In genomic region chr5:83470516-83470915, GRCh38 we compare ENCODE assay signal across 1 cellular context.
TF ChIP-seq lines count a peak whose summit lies in the region.

No MANE protein-coding gene starts in this region.

TF ChIP-seq in HCT116, 20 proteins besides CTCF, POLR2A, EP300 and RAD21 (continued from another document):
- TF ChIP-seq EGR1 (IDR thresholded peaks at IDR 0.05; ENCODE audit: low read depth) (no peak), CBX3 (IDR thresholded peaks at IDR 0.05; ENCODE audit: low read depth) (no peak), JUND (IDR thresholded peaks at IDR 0.05) (no peak), EZH2 (IDR thresholded peaks at IDR 0.05) (no peak), YY1 (IDR thresholded peaks at IDR 0.05; ENCODE audit: extremely low read depth, insufficient replicate concordance, low read depth, low read length) (no peak), MAX (IDR thresholded peaks at IDR 0.05) (no peak), SIN3A (IDR thresholded peaks at IDR 0.05; ENCODE audit: low read depth) (no peak), EZH2phosphoT487 (IDR thresholded peaks at IDR 0.05; ENCODE audit: borderline replicate concordance) (no peak), REST (IDR thresholded peaks at IDR 0.05; ENCODE audit: low read depth) (no peak), TCF7L2 (IDR thresholded peaks at IDR 0.05; ENCODE audit: borderline replicate concordance, extremely low read depth, insufficient read depth, insufficient read length) (no peak), ATF3 (IDR thresholded peaks at IDR 0.05) (no peak), SP1 (IDR thresholded peaks at IDR 0.05; ENCODE audit: low read depth) (no peak), ELF1 (IDR thresholded peaks at IDR 0.05; ENCODE audit: borderline replicate concordance, low read depth) (no peak), POLR2AphosphoS5 (IDR thresholded peaks at IDR 0.05; ENCODE audit: low read depth, low read length) (no peak), CEBPB (IDR thresholded peaks at IDR 0.05; ENCODE audit: low read depth) (no peak), ZNF274 (IDR thresholded peaks at IDR 0.05; ENCODE audit: low read depth, low read length) (no peak)
